Comparison of ENCODE assay signal across 1 cellular context in genomic region chr18:8367217-8367988, GRCh38.
A peak's percentile ranks its signal among the peaks of the same experiment; 100 is the strongest.
TF ChIP-seq lines count a peak whose summit lies in the region.

No MANE protein-coding gene starts in this region.

TF ChIP-seq in WTC11, 78 proteins besides CTCF, POLR2A, EP300 and RAD21 (continued from another document and continues in another):
- TF ChIP-seq STAT6 (CRISPR knock-in tag; conservative IDR thresholded peaks at IDR 0.05; ENCODE audit: low read depth) (no peak), GRHL2 (CRISPR knock-in tag; IDR thresholded peaks at IDR 0.05; ENCODE audit: insufficient replicate concordance, severe bottlenecking) (no peak), RELA (CRISPR knock-in tag; IDR thresholded peaks at IDR 0.05; ENCODE audit: borderline replicate concordance) (peak; percentile 74; the same call in 1 of the 2 replicates), SMAD3 (CRISPR knock-in tag; IDR thresholded peaks at IDR 0.05; ENCODE audit: borderline replicate concordance) (peak; percentile 87; the same call in 1 of the 2 replicates), HMGA2 (CRISPR knock-in tag; IDR thresholded peaks at IDR 0.05) (no peak), TEAD1 (CRISPR knock-in tag; IDR thresholded peaks at IDR 0.05) (peak; percentile 85), MAX (CRISPR knock-in tag; IDR thresholded peaks at IDR 0.05) (peak; percentile 95), TEAD4 (CRISPR knock-in tag; IDR thresholded peaks at IDR 0.05) (peak; percentile 44; the same call in 1 of the 2 replicates), ZNF423 (CRISPR knock-in tag; IDR thresholded peaks at IDR 0.05) (no peak), ATF6 (CRISPR knock-in tag; IDR thresholded peaks at IDR 0.05) (no peak), ZNF121 (CRISPR knock-in tag; IDR thresholded peaks at IDR 0.05) (no peak), ZNF425 (CRISPR knock-in tag; conservative IDR thresholded peaks at IDR 0.05) (no peak), NR3C1 (CRISPR knock-in tag; conservative IDR thresholded peaks at IDR 0.05; ENCODE audit: low read depth) (no peak), MYBL2 (CRISPR knock-in tag; IDR thresholded peaks at IDR 0.05) (peak; percentile 70; the same call in 1 of the 2 replicates), NFYB (CRISPR knock-in tag; conservative IDR thresholded peaks at IDR 0.05; ENCODE audit: low read depth) (no peak), HMGXB4 (CRISPR knock-in tag; IDR thresholded peaks at IDR 0.05) (peak; percentile 80), KAT7 (CRISPR knock-in tag; IDR thresholded peaks at IDR 0.05; ENCODE audit: borderline replicate concordance) (0 out of 2 replicates have a peak, but pooled peaks have one; percentile 53), E2F4 (CRISPR knock-in tag; IDR thresholded peaks at IDR 0.05; ENCODE audit: borderline replicate concordance, low read depth) (no peak), GABPB1 (CRISPR knock-in tag; IDR thresholded peaks at IDR 0.05) (no peak), ARID4B (CRISPR knock-in tag; IDR thresholded peaks at IDR 0.05; ENCODE audit: borderline replicate concordance) (peak; percentile 62; the same call in 1 of the 2 replicates), MLX (CRISPR knock-in tag; IDR thresholded peaks at IDR 0.05) (no peak), SMAD4 (CRISPR knock-in tag; IDR thresholded peaks at IDR 0.05) (no peak), E2F1 (CRISPR knock-in tag; IDR thresholded peaks at IDR 0.05) (peak; percentile 82; the same call in 1 of the 2 replicates), ESRRA (CRISPR knock-in tag; IDR thresholded peaks at IDR 0.05; ENCODE audit: borderline replicate concordance) (no peak), USF2 (CRISPR knock-in tag; IDR thresholded peaks at IDR 0.05) (no peak), ZNF532 (CRISPR knock-in tag; IDR thresholded peaks at IDR 0.05; ENCODE audit: borderline replicate concordance) (no peak), ZNF219 (CRISPR knock-in tag; IDR thresholded peaks at IDR 0.05; ENCODE audit: borderline replicate concordance) (no peak), ZNF416 (CRISPR knock-in tag; IDR thresholded peaks at IDR 0.05) (peak; percentile 80; the same call in 1 of the 2 replicates)
